8 cellular contexts compared by ENCODE assay signal in the genomic region with DNA sequence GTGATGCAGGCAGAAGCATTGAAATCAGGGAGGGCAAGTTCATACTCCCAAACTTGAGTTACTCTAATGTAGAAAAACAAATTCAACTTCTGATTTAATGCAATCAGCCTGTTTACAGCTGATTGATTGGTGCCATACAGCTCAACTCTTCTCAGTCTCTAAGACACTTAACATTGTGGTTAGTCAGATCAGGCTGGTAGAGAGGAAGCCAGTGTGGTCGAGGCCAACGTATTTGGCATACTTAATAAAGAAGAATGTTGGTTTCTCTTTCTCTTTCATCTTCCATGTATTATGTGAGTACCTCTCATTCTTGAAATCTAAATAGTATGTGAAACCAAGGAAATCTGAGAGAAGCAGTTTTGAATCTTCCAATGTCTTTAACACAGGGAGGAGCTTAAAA.
DNase-seq lines count a peak whose midpoint lies in the region; ATAC-seq and TF ChIP-seq lines count a peak whose summit lies in the region.

No MANE protein-coding gene starts in this region.

- H3K27me3 ChIP-seq in CD4-positive, alpha-beta memory T cell (ENCODE audit: insufficient read depth, low read length) = no peaks in the 10 kb centered on the region
- no peaks in the 10 kb centered on the region for H3K27me3 ChIP-seq in SJCRH30

- H3K4me3 Mint-ChIP-seq in CD4-positive, alpha-beta memory T cell = peak overlapping the region; percentile 56 to 85 (median 76)

- POLR2A ChIA-PET in CD4-positive, alpha-beta memory T cell (lab: Charles Lee; ENCODE audit: partially characterized antibody) = interaction anchor here (0.8 to 2.3 kb wide), 5 partner anchors 15 to 51 kb away, joined by 3 to 12 read pairs (median 4); no protein-coding TSS in a partner anchor

- peak overlapping the region; percentile 75 to 96 (median 86) for H3K27ac Mint-ChIP-seq in CD4-positive, alpha-beta memory T cell

- ATAC-seq in GM21529 (IDR thresholded peaks at IDR 0.05; ENCODE audit: unreplicated experiment) = peak; percentile 98

- H3K4me1 Mint-ChIP-seq in CD4-positive, alpha-beta memory T cell = peaks cover 17 to 32% (median 24%) of the 10 kb centered on the region in 4 donors

- WGBS in lower leg skin, 2 donors = 28 to 38% methylated on average over 2 of the region's 2 CpGs

- no peaks in the 10 kb centered on the region for H3K9me3 Mint-ChIP-seq in CD4-positive, alpha-beta memory T cell

- no peak for TF ChIP-seq POLR2A in lower leg skin (IDR thresholded peaks at IDR 0.05)

- intact Hi-C loops in CD4-positive, alpha-beta memory T cell (cut with micrococcal nuclease) = no loop called here
- intact Hi-C loops in lower leg skin (cut with DNase I; ENCODE audit: low total_unique reads) = no loop called here

- H3K27ac ChIP-seq in CD4-positive, alpha-beta memory T cell (ENCODE audit: low read depth, low read length) = peak overlapping the region; percentile 59
- H3K27ac ChIP-seq in KOPT-K1 (ENCODE audit: low read depth, low read length, poor library complexity, severe bottlenecking) = peak overlapping the region; percentile 98
- no peak overlapping the region for H3K27ac ChIP-seq in SJCRH30

- TF ChIP-seq CTCF in lower leg skin (IDR thresholded peaks at IDR 0.05) = no peak

- H3K4me3 ChIP-seq in CD4-positive, alpha-beta memory T cell (ENCODE audit: low read length in 2 of 2) = peak overlapping the region in 1 of 2 donors; percentile 49
- H3K4me3 ChIP-seq in SJCRH30 (no peak overlapping the region), lower leg skin (ENCODE audit: low read depth, poor library complexity, severe bottlenecking) (no peak overlapping the region)

- H3K36me3 Mint-ChIP-seq in CD4-positive, alpha-beta memory T cell = no peaks in the 10 kb centered on the region

- H3K36me3 ChIP-seq in CD4-positive, alpha-beta memory T cell (ENCODE audit: insufficient read depth, low read length) = no peaks in the 10 kb centered on the region
- H3K36me3 ChIP-seq in KOPT-K1 (ENCODE audit: insufficient read depth, low read length) (no peaks in the 10 kb centered on the region), SJCRH30 (no peaks in the 10 kb centered on the region)

- H3K9me3 ChIP-seq in CD4-positive, alpha-beta memory T cell (ENCODE audit: control insufficient read depth in 1 of 2, low read length in 2 of 2) = no peaks in the 10 kb centered on the region
- H3K9me3 ChIP-seq in KOPT-K1 (ENCODE audit: insufficient read depth, low read length, poor library complexity, severe bottlenecking) (no peaks in the 10 kb centered on the region), SJCRH30 (replicated peaks) (no peaks in the 10 kb centered on the region)

- DNase-seq in CD4-positive, alpha-beta memory T cell = peak; percentile 69 to 83 (median 80)
- peak; percentile 29 to 35 for DNase-seq in activated T-cell treated with anti-CD3 and anti-CD28 coated beads, Interleukin-2, amount 50 U/mL, for 48 hours
- DNase-seq in stimulated activated CD4-positive, alpha-beta T cell treated with anti-CD3 and anti-CD28 coated beads, Interleukin-15, amount 100 ng/mL, for 48 hours (ENCODE audit: low read depth in 2 of 2) = peak; percentile 21 to 31
- DNase-seq in AG20443 (ENCODE audit: low spot score) (no peak), SJCRH30 (no peak), lower leg skin (ENCODE audit: low spot score in 2 of 2) (no peak)

- no peaks in the 10 kb centered on the region for H3K27me3 Mint-ChIP-seq in CD4-positive, alpha-beta memory T cell

- CTCF ChIA-PET in CD4-positive, alpha-beta memory T cell (lab: Charles Lee; ENCODE audit: partially characterized antibody) = interaction anchor here (1.1 kb wide), 1 partner anchor 51 kb away, joined by 3 read pairs; no protein-coding TSS in a partner anchor

- peaks cover 27% of the 10 kb centered on the region for H3K4me1 ChIP-seq in CD4-positive, alpha-beta memory T cell (ENCODE audit: insufficient read depth, low read length)
- H3K4me1 ChIP-seq in SJCRH30 = no peaks in the 10 kb centered on the region

Comparison
In these comparisons a context has a peak if more than half of its experiments do, and no peak if none do; other contexts are left out.
1. DNase-seq: peak in CD4-positive, alpha-beta memory T cell (5 of 5), activated T-cell treated with anti-CD3 and anti-CD28 coated beads, Interleukin-2, amount 50 U/mL, for 48 hours (2 of 2) and stimulated activated CD4-positive, alpha-beta T cell treated with anti-CD3 and anti-CD28 coated beads, Interleukin-15, amount 100 ng/mL, for 48 hours (2 of 2); none in AG20443 (single experiment), SJCRH30 (0 of 2) and lower leg skin (0 of 2).